Comparison of ENCODE assay signal across 1 cellular context in genomic region chr3:119240582-119241434, GRCh38.
TF ChIP-seq lines count a peak whose summit lies in the region.

TSS of gene B4GALT4 (minus strand) at chr3:119240878. CDS start at chr3:119230099, 10,779 bp downstream.

TF ChIP-seq in K562, 482 proteins besides CTCF, POLR2A, EP300 and RAD21 (continued from another document and continues in another):
- TF ChIP-seq BCL6 (CRISPR knock-in tag; IDR thresholded peaks at IDR 0.05): no peak
- TF ChIP-seq ZNF740 (CRISPR knock-in tag; IDR thresholded peaks at IDR 0.05): no peak
- TF ChIP-seq ZNF740 (tag; IDR thresholded peaks at IDR 0.05): no peak
- TF ChIP-seq BCOR (IDR thresholded peaks at IDR 0.05): no peak
- no peak for TF ChIP-seq ZFP36 (IDR thresholded peaks at IDR 0.05; ENCODE audit: low read depth, low read length, partially characterized antibody)
- TF ChIP-seq ZNF511 (CRISPR knock-in tag; IDR thresholded peaks at IDR 0.05): no peak
- TF ChIP-seq EGR1 (conservative IDR thresholded peaks at IDR 0.05): peak; percentile 76
- no peak for TF ChIP-seq ZNF699 (CRISPR knock-in tag; IDR thresholded peaks at IDR 0.05; ENCODE audit: insufficient replicate concordance)
- TF ChIP-seq HOXB6 (CRISPR knock-in tag; IDR thresholded peaks at IDR 0.05; ENCODE audit: borderline replicate concordance): no peak
- peak; percentile 25 for TF ChIP-seq SAP30 (IDR thresholded peaks at IDR 0.05; ENCODE audit: borderline replicate concordance, insufficient read depth, low read depth, low read length, poor library complexity, severe bottlenecking)
- peak; percentile 94 for TF ChIP-seq RBFOX2 (IDR thresholded peaks at IDR 0.05; ENCODE audit: low read depth, low read length)
- no peak for TF ChIP-seq ZNF79 (CRISPR knock-in tag; IDR thresholded peaks at IDR 0.05; ENCODE audit: low read depth)
- TF ChIP-seq ETV6 (IDR thresholded peaks at IDR 0.05; ENCODE audit: borderline replicate concordance in 1 of 2, low read depth in 2 of 2, low read length in 1 of 2): no peak
- TF ChIP-seq ETV6 (CRISPR knock-in tag; IDR thresholded peaks at IDR 0.05; ENCODE audit: borderline replicate concordance): no peak
- no peak for TF ChIP-seq ZBTB12 (CRISPR knock-in tag; IDR thresholded peaks at IDR 0.05)
- TF ChIP-seq XRCC5 (IDR thresholded peaks at IDR 0.05; ENCODE audit: low read depth, low read length): no peak
- no peak for TF ChIP-seq DMBX1 (CRISPR knock-in tag; IDR thresholded peaks at IDR 0.05; ENCODE audit: borderline replicate concordance)
- no peak for TF ChIP-seq ZNF217 (CRISPR knock-in tag; IDR thresholded peaks at IDR 0.05)
- TF ChIP-seq PPARD (CRISPR knock-in tag; IDR thresholded peaks at IDR 0.05): no peak
- no peak for TF ChIP-seq NFE2 (IDR thresholded peaks at IDR 0.05; ENCODE audit: low read depth)
- no peak for TF ChIP-seq TFE3 (CRISPR knock-in tag; IDR thresholded peaks at IDR 0.05)
- no peak for TF ChIP-seq TARDBP (IDR thresholded peaks at IDR 0.05)
- TF ChIP-seq E2F3 (CRISPR knock-in tag; IDR thresholded peaks at IDR 0.05): no peak
- no peak for TF ChIP-seq THRA (IDR thresholded peaks at IDR 0.05)
- TF ChIP-seq SP2 (IDR thresholded peaks at IDR 0.05; ENCODE audit: extremely low read depth, low read depth, low read length, poor library complexity, severe bottlenecking): no peak
- TF ChIP-seq ZNF121 (CRISPR knock-in tag; conservative IDR thresholded peaks at IDR 0.05): no peak
- TF ChIP-seq ZNF282 (CRISPR knock-in tag; IDR thresholded peaks at IDR 0.05): no peak
- no peak for TF ChIP-seq RBM39 (optimal IDR thresholded peaks at IDR 0.05; ENCODE audit: low read depth, low read length)
- TF ChIP-seq MGA (IDR thresholded peaks at IDR 0.05): peak; percentile 85
- TF ChIP-seq POLR2B (IDR thresholded peaks at IDR 0.05; ENCODE audit: low read depth, partially characterized antibody): peak; percentile 50
- no peak for TF ChIP-seq ZFP1 (CRISPR knock-in tag; IDR thresholded peaks at IDR 0.05)
- TF ChIP-seq MAZ (CRISPR knock-in tag; conservative IDR thresholded peaks at IDR 0.05 in 1 of 2, IDR thresholded peaks at IDR 0.05 in 1 of 2): peak; percentile 21 to 56; a peak in 1 of 4 replicates
- no peak for TF ChIP-seq RNF2 (IDR thresholded peaks at IDR 0.05)
- no peak for TF ChIP-seq ZNF133 (CRISPR knock-in tag; IDR thresholded peaks at IDR 0.05)
- no peak for TF ChIP-seq TFAM (CRISPR knock-in tag; conservative IDR thresholded peaks at IDR 0.05)
- no peak for TF ChIP-seq ZFPM2 (CRISPR knock-in tag; IDR thresholded peaks at IDR 0.05)
- peak; percentile 35 to 51; a peak in 1 of 4 replicates for TF ChIP-seq MNT (conservative IDR thresholded peaks at IDR 0.05)
- no peak for TF ChIP-seq E2F5 (CRISPR knock-in tag; IDR thresholded peaks at IDR 0.05)
- TF ChIP-seq SMARCA5 (IDR thresholded peaks at IDR 0.05): no peak
- peak; percentile 90 for TF ChIP-seq ZFX (CRISPR knock-in tag; IDR thresholded peaks at IDR 0.05)
- peak; percentile 67 for TF ChIP-seq HMGN3 (IDR thresholded peaks at IDR 0.05; ENCODE audit: borderline replicate concordance, extremely low read depth, insufficient read length, low read depth, low read length)
- no peak for TF ChIP-seq ZNF696 (CRISPR knock-in tag; conservative IDR thresholded peaks at IDR 0.05)
- no peak for TF ChIP-seq SP1 (CRISPR knock-in tag; IDR thresholded peaks at IDR 0.05)
- no peak for TF ChIP-seq HDAC3 (IDR thresholded peaks at IDR 0.05; ENCODE audit: borderline replicate concordance, partially characterized antibody)
- peak; percentile 76 for TF ChIP-seq POLR2AphosphoS5 (IDR thresholded peaks at IDR 0.05; ENCODE audit: control insufficient read depth, insufficient read depth, low read depth, low read length)
- no peak for TF ChIP-seq FOS (IDR thresholded peaks at IDR 0.05; ENCODE audit: extremely low read depth, insufficient read length)
